Comparison of ENCODE assay signal across 22 cellular contexts in genomic region chr9:130267930-130268329, GRCh38. TPM values are rescaled to one million over a fixed set of nuclear protein-coding genes. Genes with fewer than 3 reads are reported as not detected.
DNase-seq lines count a peak whose midpoint lies in the region; ATAC-seq and TF ChIP-seq lines count a peak whose summit lies in the region.
"Had no signal": no experiment of that assay in that cellular context is flagged by ENCODE, and none has a peak within 500 bp of the region (broad histone marks: within the 10 kb centered on the region; RNA-seq: fewer than 3 reads in every experiment).

No MANE protein-coding gene starts in this region.

- no peaks in the 10 kb centered on the region; the same call in 1 of the 2 replicates for H3K79me2 ChIP-seq in GM23338 (replicated peaks; ENCODE audit: insufficient read depth)

- intact Hi-C loops in psoas muscle (cut with DNase I), result no loop called here

- H3K4me1 Mint-ChIP-seq in GM23338, result peaks cover 54% of the 10 kb centered on the region
- H3K4me1 Mint-ChIP-seq: activated naive CD8-positive, alpha-beta T cell treated with anti-CD3 and anti-CD28 coated beads, Interleukin-2, amount 50 U/mL, for 24 hours had no signal

- peak overlapping the region; percentile 90; the same call in 1 of the 2 replicates for H3K27ac Mint-ChIP-seq in GM23338
- H3K27ac Mint-ChIP-seq: activated CD8-positive, alpha-beta T cell treated with anti-CD3 and anti-CD28 coated beads, Interleukin-2, amount 10 ng/mL, durations not matched to agents 7 days and 5 days; activated naive CD8-positive, alpha-beta T cell treated with anti-CD3 and anti-CD28 coated beads, Interleukin-2, amount 50 U/mL, for 24 hours; activated T-helper 17 cell treated with anti-CD3 and anti-CD28 coated beads, Interleukin-2, amount 50 U/mL, for 72 hours; HFFc6; neural progenitor cell; stimulated activated naive B cell treated with anti-CD40 and anti-IgM and Interleukin-4, amounts not matched to agents 10 μg/mL and 1 μg/mL and 100 μg/mL, for 72 hours; T-helper 2 cell treated with Interferon-gamma antibody and Interleukin-4, amounts not matched to agents 5 μg/mL and 100 μg/mL, for 36 hours had no signal

- peaks cover 3% of the 10 kb centered on the region; the same call in 2 of the 3 replicates for H3K36me3 Mint-ChIP-seq in GM23338 (ENCODE audit: low read depth)
- H3K36me3 Mint-ChIP-seq: neural progenitor cell; stimulated activated naive B cell treated with anti-CD40 and anti-IgM and Interleukin-4, amounts not matched to agents 10 μg/mL and 1 μg/mL and 100 μg/mL, for 72 hours had no signal

- TF ChIP-seq CTCF in GM23338 (conservative IDR thresholded peaks at IDR 0.05; ENCODE audit: low read depth in 2 of 2) (no peak), psoas muscle (IDR thresholded peaks at IDR 0.05) (no peak)

- peaks cover 25% of the 10 kb centered on the region for H3K4me1 ChIP-seq in GM23338 (ENCODE audit: insufficient read depth)
- peaks cover 0 to 13% of the 10 kb centered on the region in 2 donors for H3K4me1 ChIP-seq in esophagus (ENCODE audit: control insufficient read depth in 2 of 2, insufficient read depth in 2 of 2, low read length in 1 of 2)
- H3K4me1 ChIP-seq in psoas muscle, result peaks cover 4% of the 10 kb centered on the region

- H3K27ac ChIP-seq in GM23338 (ENCODE audit: low read depth) (no peak overlapping the region), esophagus (ENCODE audit: low read depth in 2 of 2, low read length in 1 of 2) (peak overlapping the region; percentile 59 to 66), psoas muscle (peak overlapping the region; percentile 36)
- H3K27ac ChIP-seq: brain microvascular endothelial cell, epithelial cell of prostate, neural progenitor cell had no signal

- H2AFZ ChIP-seq in GM23338, result no peak overlapping the region
- H2AFZ ChIP-seq: neural progenitor cell had no signal

- H3K4me3 Mint-ChIP-seq in GM23338, result peak overlapping the region; percentile 53
- H3K4me3 Mint-ChIP-seq: activated CD8-positive, alpha-beta T cell treated with anti-CD3 and anti-CD28 coated beads, Interleukin-2, amount 10 ng/mL, durations not matched to agents 7 days and 5 days; activated naive CD8-positive, alpha-beta T cell treated with anti-CD3 and anti-CD28 coated beads, Interleukin-2, amount 50 U/mL, for 24 hours; activated T-helper 17 cell treated with anti-CD3 and anti-CD28 coated beads, Interleukin-2, amount 50 U/mL, for 72 hours; HFFc6; stimulated activated naive B cell treated with anti-CD40 and anti-IgM and Interleukin-4, amounts not matched to agents 10 μg/mL and 1 μg/mL and 100 μg/mL, for 72 hours; T-helper 2 cell treated with Interferon-gamma antibody and Interleukin-4, amounts not matched to agents 5 μg/mL and 100 μg/mL, for 36 hours had no signal

- no peaks in the 10 kb centered on the region for H3K36me3 ChIP-seq in GM23338 (ENCODE audit: insufficient read depth)
- H3K36me3 ChIP-seq in esophagus (ENCODE audit: control insufficient read depth in 2 of 2, insufficient read depth in 2 of 2, low read length in 1 of 2), result no peaks in the 10 kb centered on the region
- no peaks in the 10 kb centered on the region for H3K36me3 ChIP-seq in psoas muscle (ENCODE audit: insufficient read depth in 1 of 2, low read depth in 1 of 2)
- H3K36me3 ChIP-seq: brain microvascular endothelial cell, neural progenitor cell, tibial nerve had no signal

- ATAC-seq in GM23338 (no peak), psoas muscle (peak in 2 of 4 donors; percentile 24 to 39), GM21529 (IDR thresholded peaks at IDR 0.05; ENCODE audit: unreplicated experiment) (no peak)
- no peak for ATAC-seq in stimulated activated naive CD8-positive, alpha-beta T cell treated with anti-CD3 and anti-CD28 coated beads, Interleukin-15, Interleukin-2, amounts not matched to agents 100 U/mL and 50 U/mL, for 24 hours
- ATAC-seq: activated CD8-positive, alpha-beta T cell treated with anti-CD3 and anti-CD28 coated beads, Interleukin-2, amount 10 ng/mL, durations not matched to agents 7 days and 5 days; activated naive CD8-positive, alpha-beta T cell treated with anti-CD3 and anti-CD28 coated beads, Interleukin-2, amount 50 U/mL, for 24 hours; activated T-helper 17 cell treated with anti-CD3 and anti-CD28 coated beads, Interleukin-2, amount 50 U/mL, for 72 hours had no signal

- no peaks in the 10 kb centered on the region; the same call in 2 of the 3 replicates for H3K9me3 Mint-ChIP-seq in GM23338
- H3K9me3 Mint-ChIP-seq: activated naive CD8-positive, alpha-beta T cell treated with anti-CD3 and anti-CD28 coated beads, Interleukin-2, amount 50 U/mL, for 24 hours; activated T-helper 17 cell treated with anti-CD3 and anti-CD28 coated beads, Interleukin-2, amount 50 U/mL, for 72 hours; HFFc6; neural progenitor cell; stimulated activated naive B cell treated with anti-CD40 and anti-IgM and Interleukin-4, amounts not matched to agents 10 μg/mL and 1 μg/mL and 100 μg/mL, for 72 hours; T-helper 2 cell treated with Interferon-gamma antibody and Interleukin-4, amounts not matched to agents 5 μg/mL and 100 μg/mL, for 36 hours had no signal

- H3K4me2 ChIP-seq in GM23338, result peak overlapping the region; percentile 64
- H3K4me2 ChIP-seq: SK-N-SH had no signal

- no peak overlapping the region for H3K4me3 ChIP-seq in GM23338
- H3K4me3 ChIP-seq in esophagus (ENCODE audit: low read depth in 1 of 2, low read length in 2 of 2), result no peak overlapping the region
- no peak overlapping the region for H3K4me3 ChIP-seq in psoas muscle
- H3K4me3 ChIP-seq: neural progenitor cell had no signal

- 84 to 93% methylated on average over 5 of the region's 5 CpGs for WGBS in esophagus, 2 donors
- WGBS in psoas muscle, 3 donors, result 38 to 71% (median 50%) methylated on average over 5 of the region's 5 CpGs

- H4K20me1 ChIP-seq in GM23338 (replicated peaks; ENCODE audit: insufficient read depth), result no peaks in the 10 kb centered on the region

- no peak for DNase-seq in GM23338 (ENCODE audit: low spot score)
- peak; percentile 38 for DNase-seq in NCI-H69 (lab: John Stamatoyannopoulos, UW)
- peak; percentile 74 for DNase-seq in psoas muscle
- no peak for DNase-seq in KG1 (lab: John Stamatoyannopoulos, UW)
- no peak for DNase-seq in COLO829 (ENCODE audit: low spot score)
- DNase-seq in stimulated activated naive CD8-positive, alpha-beta T cell treated with anti-CD3 and anti-CD28 coated beads, Interleukin-15, Interleukin-2, amounts not matched to agents 100 U/mL and 50 U/mL, for 24 hours, result no peak
- DNase-seq: activated CD4-positive, CD25-positive, alpha-beta regulatory T cell; activated CD8-positive, alpha-beta T cell treated with anti-CD3 and anti-CD28 coated beads, Interleukin-2, amount 10 ng/mL, durations not matched to agents 7 days and 5 days; activated naive CD8-positive, alpha-beta T cell treated with anti-CD3 and anti-CD28 coated beads, Interleukin-2, amount 50 U/mL, for 24 hours; brain microvascular endothelial cell; HFFc6; midbrain; stimulated activated naive B cell treated with anti-CD40 and anti-IgM and Interleukin-4, amounts not matched to agents 10 μg/mL and 1 μg/mL and 100 μg/mL, for 72 hours had no signal

- H3F3A ChIP-seq in GM23338 (replicated peaks; ENCODE audit: low read depth), result peaks cover 11% of the 10 kb centered on the region

- H3K9me2 ChIP-seq in GM23338 (ENCODE audit: insufficient read depth), result no peaks in the 10 kb centered on the region
- H3K9me2 ChIP-seq: SK-N-SH had no signal

- H3K27me3 Mint-ChIP-seq in GM23338 (ENCODE audit: insufficient read depth, low read depth, poor library complexity), result peaks cover 31% of the 10 kb centered on the region

- H3K27me3 ChIP-seq in GM23338 (ENCODE audit: insufficient read depth) (peaks cover 35% of the 10 kb centered on the region), esophagus (ENCODE audit: control insufficient read depth in 1 of 2, insufficient read depth in 2 of 2, low read length in 2 of 2) (peaks cover 3 to 7% of the 10 kb centered on the region in 2 donors), psoas muscle (ENCODE audit: insufficient read depth in 3 of 3, low read length in 2 of 3) (peaks cover 0 to 95% (median 21%) of the 10 kb centered on the region in 3 donors)

- H3K9me3 ChIP-seq in esophagus (ENCODE audit: control insufficient read depth in 2 of 2, insufficient read depth in 1 of 2, low read depth in 1 of 2, low read length in 1 of 2), result no peaks in the 10 kb centered on the region
- no peaks in the 10 kb centered on the region for H3K9me3 ChIP-seq in psoas muscle
- H3K9me3 ChIP-seq: SK-N-SH, tibial nerve had no signal

TF ChIP-seq in GM23338, 12 proteins besides CTCF, POLR2A, EP300 and RAD21 (continues in another document):
- TF ChIP-seq REST (IDR thresholded peaks at IDR 0.05; ENCODE audit: unreplicated experiment), result no peak
- no peak for TF ChIP-seq ZNF114 (CRISPR knock-in tag; IDR thresholded peaks at IDR 0.05)
- TF ChIP-seq ZNF331 (CRISPR knock-in tag; IDR thresholded peaks at IDR 0.05; ENCODE audit: low read depth), result no peak

RNA-seq across cellular contexts. Expression of gene HMCN2, which starts 2.4 kb away (rescaled TPM):
- 2.6 and 4.7 TPM in 2 replicates for total RNA-seq in GM23338 (2014; rRNA removed; shearing (Covaris generic))
- polyA plus RNA-seq in GM23338 (2016; fragmentation: Nextera tagmentation; extraction: Ambion mirVana) (1.3 and 2.1 TPM in 2 replicates), esophagus (1 to 10 TPM; 4.1 to 4.8 TPM), psoas muscle (1 to 10 TPM; 5.0 to 8.0 (median 6.3) TPM)
- 10 to 100 TPM in 1 of 4 donors, 1 to 10 TPM in 3; 3.6 to 13.2 (median 7.2) TPM for total RNA-seq in psoas muscle
- total RNA-seq: activated CD8-positive, alpha-beta T cell treated with anti-CD3 and anti-CD28 coated beads, Interleukin-2, amount 10 ng/mL, durations not matched to agents 7 days and 5 days; activated T-helper 17 cell treated with anti-CD3 and anti-CD28 coated beads, Interleukin-2, amount 50 U/mL, for 72 hours; renal cortical epithelial cell had no signal

Comparison
In these comparisons a context has a peak if more than half of its experiments do, and no peak if none do; other contexts are left out.
1. DNase-seq: peak in NCI-H69 (single experiment) and psoas muscle (2 of 2); none in GM23338 (single experiment), KG1 (single experiment), COLO829 (single experiment) and stimulated activated naive CD8-positive, alpha-beta T cell treated with anti-CD3 and anti-CD28 coated beads, Interleukin-15, Interleukin-2, amounts not matched to agents 100 U/mL and 50 U/mL, for 24 hours (single experiment).